Comparison of ENCODE assay signal across 1 cellular context in genomic region chr3:185792955-185793354, GRCh38.
TF ChIP-seq lines count a peak whose summit lies in the region.

No MANE protein-coding gene starts in this region.

TF ChIP-seq in HCT116, 20 proteins besides CTCF, POLR2A, EP300 and RAD21 (continued from another document):
- TF ChIP-seq ZBTB33 (IDR thresholded peaks at IDR 0.05; ENCODE audit: extremely low read depth, insufficient replicate concordance, low read length) (no peak), POLR2AphosphoS5 (IDR thresholded peaks at IDR 0.05; ENCODE audit: low read depth, low read length) (no peak), ELF1 (IDR thresholded peaks at IDR 0.05; ENCODE audit: borderline replicate concordance, low read depth) (no peak), SRF (IDR thresholded peaks at IDR 0.05; ENCODE audit: low read depth) (no peak), JUND (IDR thresholded peaks at IDR 0.05) (no peak)
